15 cellular contexts compared by ENCODE assay signal in the genomic region with DNA sequence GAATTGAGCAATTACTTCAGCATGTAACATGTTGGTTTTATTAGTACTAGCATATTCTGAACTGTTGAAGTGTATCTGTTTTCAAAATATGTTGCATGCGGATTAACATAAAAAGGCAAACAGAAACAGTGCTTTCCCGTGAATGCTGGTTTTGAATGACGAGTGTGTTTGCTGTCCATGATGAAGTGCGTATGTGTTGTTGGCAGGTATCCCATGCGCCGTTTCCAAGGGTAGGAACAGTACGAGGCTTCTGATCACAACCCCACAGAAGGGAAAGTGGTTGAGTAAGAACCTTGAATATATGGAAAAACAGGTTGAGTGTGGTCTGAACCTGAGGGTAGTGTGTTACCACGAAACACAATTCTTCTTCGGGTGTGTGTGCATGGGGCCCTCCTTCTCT.
"Had no signal": no experiment of that assay in that cellular context is flagged by ENCODE, and none has a peak within 500 bp of the region (broad histone marks: within the 10 kb centered on the region; RNA-seq: fewer than 3 reads in every experiment).

No MANE protein-coding gene starts in this region.

- DNase-seq: activated CD4-positive, alpha-beta memory T cell treated with anti-CD3 and anti-CD28 coated beads, Interleukin-2, amount 10 ng/mL, durations not matched to agents 7 days and 5 days; activated CD4-positive, CD25-positive, alpha-beta regulatory T cell treated with anti-CD3 and anti-CD28 coated beads, Interleukin-2, amount 50 U/mL, for 72 hours; activated CD8-positive, alpha-beta memory T cell treated with anti-CD3 and anti-CD28 coated beads, Interleukin-2, amount 50 U/mL, for 4 hours; activated gamma-delta T cell treated with Interleukin-2 at 50 U/mL for 16 hours; activated naive CD8-positive, alpha-beta T cell treated with anti-CD3 and anti-CD28 coated beads for 36 hours; activated T-cell treated with anti-CD3 and anti-CD28 coated beads, Interleukin-2, amount 50 U/mL, for 72 hours; brain microvascular endothelial cell; cerebellar nuclear complex; dermis blood vessel endothelial cell; kidney; sigmoid colon; stimulated activated CD4-positive, alpha-beta T cell treated with anti-CD3 and anti-CD28 coated beads, Interleukin-12 subunit alpha, Interleukin-12 subunit beta, amount 100 ng/mL, for 4 hours; stimulated activated naive CD8-positive, alpha-beta T cell treated with anti-CD3 and anti-CD28 coated beads, Interleukin-15, Interleukin-2, amounts not matched to agents 100 U/mL and 50 U/mL, for 24 hours; T-helper 9 cell had no signal

- ATAC-seq: activated T-cell treated with anti-CD3 and anti-CD28 coated beads, Interleukin-2, amount 50 U/mL, for 72 hours; esophagus mucosa; stimulated activated naive CD8-positive, alpha-beta T cell treated with anti-CD3 and anti-CD28 coated beads, Interleukin-15, Interleukin-2, amounts not matched to agents 100 U/mL and 50 U/mL, for 24 hours had no signal
